2 cellular contexts compared by ENCODE assay signal in genomic region chr10:100551733-100552132, GRCh38.
TF ChIP-seq lines count a peak whose summit lies in the region.

No MANE protein-coding gene starts in this region.

TF ChIP-seq in SK-N-SH treated with all-trans-retinoic acid at 6 μM for 48 hours, 23 proteins besides CTCF, POLR2A, EP300 and RAD21 (continued from another document):
- no peak for TF ChIP-seq POU6F1 (CRISPR knock-in tag; IDR thresholded peaks at IDR 0.05; ENCODE audit: borderline replicate concordance, low read depth)
- TF ChIP-seq TSHZ2 (CRISPR knock-in tag; IDR thresholded peaks at IDR 0.05) = no peak
- TF ChIP-seq GLIS3 (CRISPR knock-in tag; IDR thresholded peaks at IDR 0.05) = no peak
- TF ChIP-seq RARB (CRISPR knock-in tag; IDR thresholded peaks at IDR 0.05) = no peak
- no peak for TF ChIP-seq PATZ1 (CRISPR knock-in tag; IDR thresholded peaks at IDR 0.05; ENCODE audit: borderline replicate concordance)
- TF ChIP-seq TCF4 (CRISPR knock-in tag; IDR thresholded peaks at IDR 0.05; ENCODE audit: borderline replicate concordance) = no peak
- no peak for TF ChIP-seq ZC3H10 (CRISPR knock-in tag; IDR thresholded peaks at IDR 0.05)
- TF ChIP-seq ZNF565 (CRISPR knock-in tag; conservative IDR thresholded peaks at IDR 0.05; ENCODE audit: low read depth) = no peak
- TF ChIP-seq ISL1 (CRISPR knock-in tag; IDR thresholded peaks at IDR 0.05) = no peak
- TF ChIP-seq ARNTL (CRISPR knock-in tag; IDR thresholded peaks at IDR 0.05; ENCODE audit: borderline replicate concordance, low read depth) = no peak
- TF ChIP-seq CSDC2 (CRISPR knock-in tag; IDR thresholded peaks at IDR 0.05) = no peak
- no peak for TF ChIP-seq CSRNP3 (CRISPR knock-in tag; IDR thresholded peaks at IDR 0.05)

TF ChIP-seq in SK-N-SH, 30 proteins besides CTCF, POLR2A, EP300 and RAD21 (continued from another document):
- TF ChIP-seq ZBTB33 (IDR thresholded peaks at IDR 0.05; ENCODE audit: borderline replicate concordance, low read depth) (no peak), TEAD4 (IDR thresholded peaks at IDR 0.05; ENCODE audit: borderline replicate concordance, insufficient read depth) (no peak), MEF2A (IDR thresholded peaks at IDR 0.05; ENCODE audit: borderline replicate concordance, low read depth) (no peak), GATA2 (CRISPR knock-in tag; IDR thresholded peaks at IDR 0.05) (no peak), MXI1 (IDR thresholded peaks at IDR 0.05; ENCODE audit: low read depth, low read length) (no peak), FOSL2 (IDR thresholded peaks at IDR 0.05; ENCODE audit: borderline replicate concordance, low read depth) (no peak), SIN3A (IDR thresholded peaks at IDR 0.05; ENCODE audit: borderline replicate concordance, low read depth, low read length) (no peak), PBX3 (IDR thresholded peaks at IDR 0.05) (no peak)
- TF ChIP-seq, protein P1, sequence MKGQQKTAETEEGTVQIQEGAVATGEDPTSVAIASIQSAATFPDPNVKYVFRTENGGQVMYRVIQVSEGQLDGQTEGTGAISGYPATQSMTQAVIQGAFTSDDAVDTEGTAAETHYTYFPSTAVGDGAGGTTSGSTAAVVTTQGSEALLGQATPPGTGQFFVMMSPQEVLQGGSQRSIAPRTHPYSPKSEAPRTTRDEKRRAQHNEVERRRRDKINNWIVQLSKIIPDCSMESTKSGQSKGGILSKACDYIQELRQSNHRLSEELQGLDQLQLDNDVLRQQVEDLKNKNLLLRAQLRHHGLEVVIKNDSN (IDR thresholded peaks at IDR 0.05; ENCODE audit: borderline replicate concordance, low read depth) = no peak
